Comparison of ENCODE assay signal across 8 cellular contexts in the genomic region with DNA sequence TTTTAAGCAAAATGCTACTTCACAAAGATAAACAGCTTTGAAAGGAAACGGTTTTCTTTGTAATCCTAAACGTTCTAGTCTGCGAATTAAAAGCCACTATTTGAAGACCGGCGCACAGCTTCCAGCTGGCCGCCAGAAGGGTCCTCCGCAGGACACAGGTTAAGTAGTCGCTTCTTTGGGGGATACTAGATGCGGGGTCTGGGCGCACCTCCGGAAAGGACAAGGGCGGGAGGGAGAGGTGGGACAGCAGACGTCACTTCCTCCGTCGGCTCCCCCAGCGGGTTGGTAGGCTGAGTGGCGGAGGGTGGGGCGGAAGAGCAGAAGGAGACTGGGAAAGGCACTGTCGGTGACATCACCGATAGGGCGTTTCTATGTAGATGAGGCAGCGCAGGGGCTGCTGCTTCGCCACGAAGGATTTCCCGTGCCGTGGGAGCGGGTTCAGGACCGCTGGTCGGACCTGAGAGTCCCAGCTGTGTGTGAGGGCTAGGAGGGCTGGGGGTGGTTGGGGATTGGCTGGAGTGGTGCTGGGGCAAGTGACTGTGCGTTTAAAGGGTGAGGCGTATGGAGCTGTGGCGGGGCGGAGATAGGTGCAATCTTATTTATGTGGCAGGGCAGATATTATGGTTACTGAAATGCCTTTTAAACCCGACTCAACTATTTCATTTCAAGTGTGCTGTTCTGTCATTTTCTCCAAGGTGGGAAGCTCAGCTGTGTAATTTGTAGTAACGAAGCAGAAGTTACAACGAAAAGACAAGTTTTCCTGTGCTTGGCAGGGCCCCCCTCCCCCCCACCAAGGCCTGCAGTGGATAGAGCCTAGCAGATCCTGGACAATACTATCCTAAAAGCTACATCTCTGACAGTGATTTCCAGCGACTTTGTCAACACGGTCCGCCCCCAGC.
A peak's percentile ranks its signal among the peaks of the same experiment; 100 is the strongest.
DNase-seq lines count a peak whose midpoint lies in the region; ATAC-seq and TF ChIP-seq lines count a peak whose summit lies in the region.
"Not testable (repeated sequence)": the region's sequence is repeated elsewhere in the genome, so short reads cannot be mapped to it uniquely, and the experiment has no call there.

No MANE protein-coding gene starts in this region.

- not testable (repeated sequence) for H3K9me2 ChIP-seq in Karpas-422 (replicated peaks; ENCODE audit: insufficient read depth, low read length)

- not testable (repeated sequence) for H4K20me1 ChIP-seq in Karpas-422 (ENCODE audit: insufficient read depth, low read depth, low read length); fibroblast of lung (ENCODE audit: control insufficient read depth, extremely low read depth, insufficient read depth, low read length)

- not testable (repeated sequence) for H3K36me3 ChIP-seq in H7 (replicated peaks; ENCODE audit: control insufficient read depth, insufficient read depth, low read length); Karpas-422 (ENCODE audit: insufficient read depth, low read length); Peyer's patch; fibroblast of lung (ENCODE audit: control insufficient read depth, insufficient read depth, low read length)

- H3K9me3 Mint-ChIP-seq in activated T-helper 17 cell treated with anti-CD3 and anti-CD28 coated beads, Interleukin-2, amount 50 U/mL, for 72 hours, result not testable (repeated sequence)

- H3K36me3 Mint-ChIP-seq in activated T-helper 17 cell treated with anti-CD3 and anti-CD28 coated beads, Interleukin-2, amount 50 U/mL, for 72 hours (ENCODE audit: low read depth), result not testable (repeated sequence)

- H3K4me2 ChIP-seq in Karpas-422 (ENCODE audit: low read depth, low read length, poor library complexity, severe bottlenecking), result peak overlapping the region; percentile 73
- peak overlapping the region; percentile 44 for H3K4me2 ChIP-seq in fibroblast of lung (ENCODE audit: extremely low read depth, insufficient read depth, low read length)

- DNase-seq in G401 (ENCODE audit: low spot score) (peak; percentile 95), H7 (peak; percentile 75), Karpas-422 (peak; percentile 95), Peyer's patch (peak; percentile 55 to 90 (median 83)), fibroblast of lung (ENCODE audit: low read depth in 2 of 2) (peak; percentile 98 to 99), myocyte (ENCODE audit: low read depth) (peak; percentile 91), stromal cell of bone marrow (ENCODE audit: low read depth) (peak; percentile 88)

- not testable (repeated sequence) for H2AFZ ChIP-seq in Karpas-422 (ENCODE audit: low read length); fibroblast of lung (ENCODE audit: low read length)

- peak overlapping the region; percentile 96 for H3K27ac ChIP-seq in Karpas-422 (ENCODE audit: low read length)
- peak overlapping the region; percentile 86 to 97 (median 93) for H3K27ac ChIP-seq in Peyer's patch
- H3K27ac ChIP-seq in fibroblast of lung (ENCODE audit: insufficient read depth, low read length), result peak overlapping the region; percentile 74

- not testable (repeated sequence) for H3K27me3 ChIP-seq in H7 (ENCODE audit: control insufficient read depth, insufficient read depth, low read length); Karpas-422 (ENCODE audit: low read length); Peyer's patch; fibroblast of lung (ENCODE audit: control insufficient read depth, insufficient read depth, low read length)

- TF ChIP-seq CTCF in Peyer's patch (IDR thresholded peaks at IDR 0.05); fibroblast of lung (conservative IDR thresholded peaks at IDR 0.05 in 1 of 2, IDR thresholded peaks at IDR 0.05 in 1 of 2; ENCODE audit: low read depth in 1 of 2, low read length in 2 of 2): not testable (repeated sequence)

- peak overlapping the region; percentile 73 for H3K9ac ChIP-seq in Karpas-422 (ENCODE audit: low read length)
- H3K9ac ChIP-seq in fibroblast of lung (ENCODE audit: insufficient read depth, low read length), result peak overlapping the region; percentile 68

- not testable (repeated sequence) for H3K4me1 Mint-ChIP-seq in activated T-helper 17 cell treated with anti-CD3 and anti-CD28 coated beads, Interleukin-2, amount 50 U/mL, for 72 hours

- peak; percentile 77 to 98 for TF ChIP-seq POLR2A in Peyer's patch (IDR thresholded peaks at IDR 0.05)

- in situ Hi-C loops in G401 (cut with HindIII; ENCODE audit: low sequenced_read_pairs), result not testable (repeated sequence)

- not testable (repeated sequence) for H3K79me2 ChIP-seq in Karpas-422 (ENCODE audit: low read length); fibroblast of lung (ENCODE audit: control insufficient read depth, insufficient read depth, low read length)

- peaks cover 11% of the 10 kb centered on the region for H3K4me1 ChIP-seq in Karpas-422 (ENCODE audit: low read length)
- H3K4me1 ChIP-seq in Peyer's patch; fibroblast of lung (ENCODE audit: control insufficient read depth, extremely low read depth, insufficient read depth, low read length): not testable (repeated sequence)

- H3K27ac Mint-ChIP-seq in activated T-helper 17 cell treated with anti-CD3 and anti-CD28 coated beads, Interleukin-2, amount 50 U/mL, for 72 hours, result peak overlapping the region; percentile 99

- H3K27me3 Mint-ChIP-seq in activated T-helper 17 cell treated with anti-CD3 and anti-CD28 coated beads, Interleukin-2, amount 50 U/mL, for 72 hours, result not testable (repeated sequence)

- peak; percentile 95 for ATAC-seq in activated T-helper 17 cell treated with anti-CD3 and anti-CD28 coated beads, Interleukin-2, amount 50 U/mL, for 72 hours (replicated peaks)

- H3K4me3 ChIP-seq in H7 (ENCODE audit: insufficient read depth, low read depth, low read length) (peak overlapping the region; percentile 21), Karpas-422 (ENCODE audit: low read length) (peak overlapping the region; percentile 62; the same call in 1 of the 2 replicates), Peyer's patch (peak overlapping the region; percentile 38 to 68 (median 53)), fibroblast of lung (replicated peaks in 1 of 4; ENCODE audit: control extremely low read depth in 1 of 4, insufficient read depth in 1 of 4, low read depth in 3 of 4, low read length in 4 of 4) (peak overlapping the region; percentile 32 to 67 (median 44))

- H3K4me3 Mint-ChIP-seq in activated T-helper 17 cell treated with anti-CD3 and anti-CD28 coated beads, Interleukin-2, amount 50 U/mL, for 72 hours, result peak overlapping the region; percentile 86

- H3K9me3 ChIP-seq in Karpas-422 (ENCODE audit: low read length); Peyer's patch; fibroblast of lung (ENCODE audit: control insufficient read depth, insufficient read depth, low read depth, low read length): not testable (repeated sequence)

Comparison
In these comparisons a context has a peak if more than half of its experiments do, and no peak if none do; other contexts are left out.
1. Peak in every context shown above with its lines: DNase-seq, ATAC-seq, H3K4me3 ChIP-seq and H3K27ac ChIP-seq.